Comparison of ENCODE assay signal across 8 cellular contexts in genomic region chr12:89019439-89020120, GRCh38.
DNase-seq lines count a peak whose midpoint lies in the region; ATAC-seq and TF ChIP-seq lines count a peak whose summit lies in the region.

No MANE protein-coding gene starts in this region.

- H3K27ac ChIP-seq in gastrocnemius medialis, result no peak overlapping the region

- peaks cover 0 to 6% of the 10 kb centered on the region in 2 donors for H3K4me1 ChIP-seq in gastrocnemius medialis

- TF ChIP-seq CTCF in astrocyte of the cerebellum (IDR thresholded peaks at IDR 0.05; ENCODE audit: low read depth, low read length, missing control alignments) (peak; percentile 92), gastrocnemius medialis (IDR thresholded peaks at IDR 0.05 in 4 of 5, conservative IDR thresholded peaks at IDR 0.05 in 1 of 5) (peak; percentile 48 to 83 (median 77))

- ATAC-seq in GM18511 (IDR thresholded peaks at IDR 0.05; ENCODE audit: unreplicated experiment) (peak; percentile 99), HG03025 (IDR thresholded peaks at IDR 0.05; ENCODE audit: low FRiP score, unreplicated experiment) (peak; percentile 96), gastrocnemius medialis (peak; percentile 90 to 92)

- no peaks in the 10 kb centered on the region for H3K9me3 ChIP-seq in gastrocnemius medialis

- H3K27me3 Mint-ChIP-seq in T-helper 2 cell treated with Interferon-gamma antibody and Interleukin-4, amounts not matched to agents 5 μg/mL and 100 μg/mL, for 36 hours (ENCODE audit: low read depth), result no peaks in the 10 kb centered on the region

- H3K4me1 Mint-ChIP-seq in T-helper 2 cell treated with Interferon-gamma antibody and Interleukin-4, amounts not matched to agents 5 μg/mL and 100 μg/mL, for 36 hours (ENCODE audit: low read depth), result peaks cover 24% of the 10 kb centered on the region

- no peak overlapping the region for H3K27ac Mint-ChIP-seq in T-helper 2 cell treated with Interferon-gamma antibody and Interleukin-4, amounts not matched to agents 5 μg/mL and 100 μg/mL, for 36 hours

- no peaks in the 10 kb centered on the region for H3K36me3 ChIP-seq in gastrocnemius medialis

- peak; percentile 81 for DNase-seq in A172 (ENCODE audit: low spot score)
- DNase-seq in NCI-H187 (lab: John Stamatoyannopoulos, UW), result peak; percentile 23 to 80
- peak; percentile 76 for DNase-seq in T-helper 2 cell treated with Interferon-gamma antibody and Interleukin-4, amounts not matched to agents 5 μg/mL and 100 μg/mL, for 36 hours (ENCODE audit: low spot score)
- peak; percentile 73 for DNase-seq in astrocyte of the cerebellum (ENCODE audit: low read depth)
- peak; percentile 73 to 84 for DNase-seq in hippocampal formation (lab: John Stamatoyannopoulos, UW)
- peak; percentile 55 to 59 for DNase-seq in gastrocnemius medialis

- H3K27me3 ChIP-seq in gastrocnemius medialis, result no peaks in the 10 kb centered on the region

- intact Hi-C loops in gastrocnemius medialis (cut with DNase I; ENCODE audit: low total_unique reads), result loop anchor here (1.0 to 2.0 kb wide), 2 partner anchors 442 to 509 kb away; no protein-coding TSS in a partner anchor

- no peak for TF ChIP-seq POLR2A in gastrocnemius medialis (IDR thresholded peaks at IDR 0.05)

- H3K9me3 Mint-ChIP-seq in T-helper 2 cell treated with Interferon-gamma antibody and Interleukin-4, amounts not matched to agents 5 μg/mL and 100 μg/mL, for 36 hours, result peaks cover 2% of the 10 kb centered on the region

- H3K4me3 Mint-ChIP-seq in T-helper 2 cell treated with Interferon-gamma antibody and Interleukin-4, amounts not matched to agents 5 μg/mL and 100 μg/mL, for 36 hours, result no peak overlapping the region

- in situ Hi-C loops in astrocyte of the cerebellum (cut with HindIII; ENCODE audit: low sequenced_read_pairs) (no loop called here), gastrocnemius medialis (cut with MboI; ENCODE audit: low sequenced_read_pairs in 4 of 4) (loop anchor here (5.0 to 25.0 kb wide), 7 partner anchors 435 to 882 kb away; partner anchors contain the start of genes POC1B (in 2 of the 4), CEP290 (in 1 of the 4), GALNT4 (in 1 of the 4) and TMTC3 (in 1 of the 4))

- H3K36me3 Mint-ChIP-seq in T-helper 2 cell treated with Interferon-gamma antibody and Interleukin-4, amounts not matched to agents 5 μg/mL and 100 μg/mL, for 36 hours (ENCODE audit: low read depth), result peaks cover 6% of the 10 kb centered on the region

- H3K4me3 ChIP-seq in astrocyte of the cerebellum (ENCODE audit: low read depth, low read length) (peak overlapping the region; percentile 35), gastrocnemius medialis (peak overlapping the region; percentile 21 to 42 (median 36))
